ENCODE assay signal across 8 cellular contexts in genomic region chr6:137697267-137697938, GRCh38.
DNase-seq lines count a peak whose midpoint lies in the region; ATAC-seq and FAIRE-seq lines count a peak whose summit lies in the region.

No MANE protein-coding gene starts in this region.

- H3K9me3 ChIP-seq in NT2/D1 (ENCODE audit: insufficient read depth, low read length), result no peaks in the 10 kb centered on the region

- H3K27me3 ChIP-seq in NT2/D1 (ENCODE audit: insufficient read depth, insufficient read length), result no peaks in the 10 kb centered on the region

- DNase-seq in EL (peak; percentile 83), NT2/D1 (ENCODE audit: low read depth, low spot score) (peak; percentile 56), glomerular endothelial cell (ENCODE audit: extremely low read depth, low read depth, low spot score) (peak; percentile 91), urothelium cell line (ENCODE audit: low spot score) (peak; percentile 54), SKM-1 (lab: John Stamatoyannopoulos, UW; ENCODE audit: unreplicated experiment) (no peak), pons (ENCODE audit: low spot score) (no peak)

- ATAC-seq in GM21619 (IDR thresholded peaks at IDR 0.05; ENCODE audit: unreplicated experiment) (peak; percentile 72), HG03520 (IDR thresholded peaks at IDR 0.05; ENCODE audit: unreplicated experiment) (no peak)

- no peaks in the 10 kb centered on the region for H3K4me1 ChIP-seq in NT2/D1 (ENCODE audit: insufficient read depth, insufficient read length)

- no peak for FAIRE-seq in urothelium cell line (lab: Jason Lieb, UNC)

- no peaks in the 10 kb centered on the region for H3K36me3 ChIP-seq in NT2/D1 (ENCODE audit: insufficient read depth, insufficient read length, low read length)

- no peak overlapping the region for H3K4me3 ChIP-seq in NT2/D1 (ENCODE audit: insufficient read length, low read depth)

- H3K9ac ChIP-seq in NT2/D1 (ENCODE audit: insufficient read length, low read depth), result no peak overlapping the region

Comparison
In these comparisons a context has a peak if more than half of its experiments do, and no peak if none do; other contexts are left out.
1. DNase-seq: peak in EL (single experiment), NT2/D1 (single experiment), glomerular endothelial cell (single experiment) and urothelium cell line (single experiment); none in SKM-1 (single experiment) and pons (single experiment).